ENCODE assay signal across 22 cellular contexts in genomic region chr1:112528076-112528475, GRCh38. TPM values are rescaled to one million over a fixed set of nuclear protein-coding genes. Genes with fewer than 3 reads are reported as not detected.
"Had no signal": no experiment of that assay in that cellular context is flagged by ENCODE, and none has a peak within 500 bp of the region (broad histone marks: within the 10 kb centered on the region; RNA-seq: fewer than 3 reads in every experiment).

No MANE protein-coding gene starts in this region.

- H3K27me3 ChIP-seq: body of pancreas, foreskin keratinocyte, pancreas, tibial nerve had no signal

- H3K9me3 Mint-ChIP-seq: activated naive CD8-positive, alpha-beta T cell treated with anti-CD3 and anti-CD28 coated beads, Interleukin-2, amount 50 U/mL, for 24 hours; activated T-helper 1 cell treated with anti-CD3 and anti-CD28 coated beads, Interleukin-12 subunit alpha, Interleukin-12 subunit beta, Interleukin-2, Interleukin-4 antibody, amounts not matched to agents 30 ng/mL and 10 ng/mL and 1 ng/mL, durations not matched to agents 14 hours and 24 hours and 36 hours; immature natural killer cell; stimulated activated effector memory CD8-positive, alpha-beta T cell treated with anti-CD3 and anti-CD28 coated beads, Interleukin-12 subunit alpha, Interleukin-12 subunit beta, amount 100 ng/mL, for 72 hours; stimulated activated naive CD8-positive, alpha-beta T cell treated with anti-CD3 and anti-CD28 coated beads, Interleukin-15, amount 100 ng/mL, for 72 hours had no signal

- H3K4me3 ChIP-seq: body of pancreas, left ventricle myocardium inferior, mucosa of descending colon, pancreas, tibial nerve had no signal

- H3K27ac Mint-ChIP-seq: activated CD8-positive, alpha-beta T cell treated with anti-CD3 and anti-CD28 coated beads, Interleukin-2, amount 10 ng/mL, durations not matched to agents 7 days and 5 days; activated naive CD8-positive, alpha-beta T cell treated with anti-CD3 and anti-CD28 coated beads, Interleukin-2, amount 50 U/mL, for 24 hours; activated T-helper 1 cell treated with anti-CD3 and anti-CD28 coated beads, Interleukin-12 subunit alpha, Interleukin-12 subunit beta, Interleukin-2, Interleukin-4 antibody, amounts not matched to agents 30 ng/mL and 10 ng/mL and 1 ng/mL, durations not matched to agents 14 hours and 24 hours and 36 hours; immature natural killer cell; stimulated activated effector memory CD8-positive, alpha-beta T cell treated with anti-CD3 and anti-CD28 coated beads, Interleukin-12 subunit alpha, Interleukin-12 subunit beta, amount 100 ng/mL, for 72 hours had no signal

- H3K4me1 ChIP-seq: pancreas had no signal

- H3K4me3 Mint-ChIP-seq: activated CD8-positive, alpha-beta T cell treated with anti-CD3 and anti-CD28 coated beads, Interleukin-2, amount 10 ng/mL, durations not matched to agents 7 days and 5 days; activated naive CD8-positive, alpha-beta T cell treated with anti-CD3 and anti-CD28 coated beads, Interleukin-2, amount 50 U/mL, for 24 hours; activated T-helper 1 cell treated with anti-CD3 and anti-CD28 coated beads, Interleukin-12 subunit alpha, Interleukin-12 subunit beta, Interleukin-2, Interleukin-4 antibody, amounts not matched to agents 30 ng/mL and 10 ng/mL and 1 ng/mL, durations not matched to agents 14 hours and 24 hours and 36 hours; immature natural killer cell; stimulated activated effector memory CD8-positive, alpha-beta T cell treated with anti-CD3 and anti-CD28 coated beads, Interleukin-12 subunit alpha, Interleukin-12 subunit beta, amount 100 ng/mL, for 72 hours; stimulated activated naive CD8-positive, alpha-beta T cell treated with anti-CD3 and anti-CD28 coated beads, Interleukin-15, amount 100 ng/mL, for 72 hours had no signal

- H3K4me1 Mint-ChIP-seq: activated naive CD8-positive, alpha-beta T cell treated with anti-CD3 and anti-CD28 coated beads, Interleukin-2, amount 50 U/mL, for 24 hours; immature natural killer cell; stimulated activated effector memory CD8-positive, alpha-beta T cell treated with anti-CD3 and anti-CD28 coated beads, Interleukin-12 subunit alpha, Interleukin-12 subunit beta, amount 100 ng/mL, for 72 hours; stimulated activated naive CD8-positive, alpha-beta T cell treated with anti-CD3 and anti-CD28 coated beads, Interleukin-15, amount 100 ng/mL, for 72 hours had no signal

- H3K9me3 ChIP-seq: body of pancreas, left ventricle myocardium inferior, mucosa of descending colon, pancreas, tibial nerve had no signal

- H3K27me3 Mint-ChIP-seq: activated naive CD8-positive, alpha-beta T cell treated with anti-CD3 and anti-CD28 coated beads, Interleukin-2, amount 50 U/mL, for 24 hours; stimulated activated naive CD8-positive, alpha-beta T cell treated with anti-CD3 and anti-CD28 coated beads, Interleukin-15, amount 100 ng/mL, for 72 hours had no signal

- DNase-seq: activated CD4-positive, alpha-beta T cell treated with anti-CD3 and anti-CD28 coated beads for 1 hour; activated CD4-positive, alpha-beta T cell treated with anti-CD3 and anti-CD28 coated beads, Interleukin-2, amount 50 U/mL, for 1 hour; activated CD8-positive, alpha-beta T cell treated with anti-CD3 and anti-CD28 coated beads, Interleukin-2, amount 10 ng/mL, durations not matched to agents 7 days and 5 days; activated gamma-delta T cell; activated naive CD4-positive, alpha-beta T cell treated with anti-CD3 and anti-CD28 coated beads, Interleukin-2, amount 50 U/mL, for 16 hours; activated naive CD8-positive, alpha-beta T cell treated with anti-CD3 and anti-CD28 coated beads, Interleukin-2, amount 50 U/mL, for 24 hours; body of pancreas; effector memory CD4-positive, alpha-beta T cell; foreskin keratinocyte; immature natural killer cell; left ventricle myocardium inferior; mammary epithelial cell; mucosa of descending colon; pancreas; right cardiac atrium; stimulated activated CD4-positive, alpha-beta T cell treated with anti-CD3 and anti-CD28 coated beads, Interleukin-2, amount 100 ng/mL, for 24 hours; stimulated activated naive CD8-positive, alpha-beta T cell treated with anti-CD3 and anti-CD28 coated beads, Interleukin-15, amount 100 ng/mL, for 72 hours; T-helper 1 cell; WERI-Rb-1 had no signal

- H3K36me3 Mint-ChIP-seq: stimulated activated effector memory CD8-positive, alpha-beta T cell treated with anti-CD3 and anti-CD28 coated beads, Interleukin-12 subunit alpha, Interleukin-12 subunit beta, amount 100 ng/mL, for 72 hours had no signal

- H3K27ac ChIP-seq: foreskin keratinocyte, left ventricle myocardium inferior, pancreas, tibial nerve, WERI-Rb-1 had no signal

RNA-seq across cellular contexts. Expression of gene WNT2B, which starts 19.3 kb away (rescaled TPM):
- total RNA-seq: activated CD8-positive, alpha-beta T cell treated with anti-CD3 and anti-CD28 coated beads, Interleukin-2, amount 10 ng/mL, durations not matched to agents 7 days and 5 days had no signal
